In the genomic region with DNA sequence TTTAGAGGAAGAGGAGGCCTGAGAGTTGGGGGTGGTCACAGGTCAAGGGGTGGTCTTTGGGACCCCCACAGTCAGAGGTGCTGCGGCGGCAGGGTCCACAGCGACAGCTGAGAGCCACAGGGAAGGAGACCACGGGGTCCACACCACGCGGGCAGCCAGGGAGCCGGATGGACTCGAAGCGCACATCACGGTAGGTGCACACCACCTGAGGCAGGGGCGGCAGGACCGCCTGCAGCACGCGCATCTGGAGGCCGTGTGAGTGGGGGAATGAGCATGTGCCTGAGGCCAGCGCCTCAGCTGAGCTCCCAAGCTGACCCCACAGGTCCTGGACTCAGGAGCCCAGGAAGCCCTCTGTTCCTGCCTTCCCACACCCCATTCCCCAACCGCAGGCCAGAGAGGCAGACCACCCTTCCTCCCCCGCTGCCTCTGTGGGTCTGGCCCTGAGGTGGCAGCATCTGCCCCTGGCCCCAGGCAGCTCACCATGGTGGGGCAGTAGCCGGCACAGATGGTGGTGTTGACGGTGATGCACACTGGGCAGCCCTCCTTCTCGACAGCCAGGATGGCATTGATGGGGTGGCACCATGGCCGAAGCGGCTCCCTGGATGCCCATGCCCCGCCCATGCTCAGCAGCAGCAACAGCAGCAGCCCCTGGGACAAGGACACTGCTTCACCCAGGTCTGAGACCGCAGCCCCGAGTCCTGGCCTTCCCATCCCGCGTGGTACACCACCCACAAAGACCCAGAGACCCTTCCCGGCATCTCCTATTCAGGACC, we compare ENCODE assay signal across 39 cellular contexts. TPM values are rescaled to one million over a fixed set of nuclear protein-coding genes. Genes with fewer than 3 reads are reported as not detected.
"Had no signal": no experiment of that assay in that cellular context is flagged by ENCODE, and none has a peak within 500 bp of the region (broad histone marks: within the 10 kb centered on the region; RNA-seq: fewer than 3 reads in every experiment).

No MANE protein-coding gene starts in this region.

- H3K4me3 Mint-ChIP-seq: activated naive CD4-positive, alpha-beta T cell treated with anti-CD3 and anti-CD28 coated beads for 36 hours; activated naive CD8-positive, alpha-beta T cell treated with anti-CD3 and anti-CD28 coated beads for 36 hours; neural progenitor cell; stimulated activated naive CD8-positive, alpha-beta T cell treated with anti-CD3 and anti-CD28 coated beads, Interleukin-15, Interleukin-2, amounts not matched to agents 100 ng/mL and 50 ng/mL, for 24 hours had no signal

- H3K27me3 ChIP-seq: adrenal gland, body of pancreas, uterus had no signal

- DNase-seq: activated CD4-positive, alpha-beta T cell treated with anti-CD3 and anti-CD28 coated beads for 48 hours; activated CD4-positive, alpha-beta T cell treated with anti-CD3 and anti-CD28 coated beads, Interleukin-2, amount 50 U/mL, for 48 hours; activated CD8-positive, alpha-beta memory T cell treated with anti-CD3 and anti-CD28 coated beads, Interleukin-2, amount 50 U/mL, for 4 hours; activated effector memory CD4-positive, alpha-beta T cell treated with anti-CD3 and anti-CD28 coated beads, Interleukin-2, amount 50 U/mL, for 16 hours; activated naive CD4-positive, alpha-beta T cell treated with anti-CD3 and anti-CD28 coated beads for 36 hours; activated naive CD8-positive, alpha-beta T cell treated with anti-CD3 and anti-CD28 coated beads for 36 hours; activated T-cell treated with anti-CD3 and anti-CD28 coated beads, Interleukin-2, amount 50 U/mL, for 1 hour; adrenal gland; aorta; body of pancreas; cerebellar nuclear complex; dorsolateral prefrontal cortex; effector memory CD8-positive, alpha-beta T cell; erythroblast; left colon; mammary epithelial cell; naive B cell; posterior cingulate gyrus; spleen; T-helper 17 cell; T1000; uterus; WERI-Rb-1 had no signal

- H3K9me3 ChIP-seq: adrenal gland, body of pancreas, gastroesophageal sphincter, spleen, uterus had no signal

- H3K9ac ChIP-seq: neural progenitor cell had no signal

- H3K27ac ChIP-seq: adrenal gland, body of pancreas, coronary artery, dorsolateral prefrontal cortex, gastroesophageal sphincter, hepatocyte, neural progenitor cell, uterus had no signal

- H3K4me3 ChIP-seq: adrenal gland, body of pancreas, coronary artery, dorsolateral prefrontal cortex, gastroesophageal sphincter, hepatocyte, neural progenitor cell, uterus had no signal

- FAIRE-seq: keratinocyte had no signal

- H3K9me3 Mint-ChIP-seq: activated naive CD4-positive, alpha-beta T cell treated with anti-CD3 and anti-CD28 coated beads for 36 hours; activated naive CD8-positive, alpha-beta T cell treated with anti-CD3 and anti-CD28 coated beads for 36 hours; activated T-helper 1 cell treated with anti-CD3 and anti-CD28 coated beads, Interleukin-12 subunit alpha, Interleukin-12 subunit beta, Interleukin-2, Interleukin-4 antibody, amounts not matched to agents 30 ng/mL and 10 ng/mL and 1 ng/mL, durations not matched to agents 14 hours and 24 hours and 36 hours; effector memory CD8-positive, alpha-beta T cell; mesothelial cell of epicardium; naive B cell; stimulated activated naive CD8-positive, alpha-beta T cell treated with anti-CD3 and anti-CD28 coated beads, Interleukin-15, Interleukin-2, amounts not matched to agents 100 ng/mL and 50 ng/mL, for 24 hours; type B pancreatic cell had no signal

- H3K36me3 ChIP-seq: neural progenitor cell, uterus had no signal

- H3K4me2 ChIP-seq: hepatocyte, neural progenitor cell had no signal

- H2AFZ ChIP-seq: hepatocyte, neural progenitor cell had no signal

- H3K27ac Mint-ChIP-seq: activated naive CD4-positive, alpha-beta T cell treated with anti-CD3 and anti-CD28 coated beads for 36 hours; activated naive CD8-positive, alpha-beta T cell treated with anti-CD3 and anti-CD28 coated beads for 36 hours; mesothelial cell of epicardium; neural progenitor cell; stimulated activated naive CD8-positive, alpha-beta T cell treated with anti-CD3 and anti-CD28 coated beads, Interleukin-15, Interleukin-2, amounts not matched to agents 100 ng/mL and 50 ng/mL, for 24 hours; T-helper 17 cell; type B pancreatic cell had no signal

- H3K36me3 Mint-ChIP-seq: naive B cell had no signal

- H3K79me2 ChIP-seq: hepatocyte had no signal

- ATAC-seq: activated CD4-positive, CD25-positive, alpha-beta regulatory T cell treated with anti-CD3 and anti-CD28 coated beads, Interleukin-2, amount 50 U/mL, for 24 hours; body of pancreas; effector memory CD8-positive, alpha-beta T cell; gastroesophageal sphincter; left colon; right cardiac atrium; T-helper 17 cell had no signal

RNA-seq across cellular contexts. Expression of a gene that starts 0.6 kb away (rescaled TPM):
- total RNA-seq: activated CD8-positive, alpha-beta memory T cell treated with anti-CD3 and anti-CD28 coated beads for 36 hours; activated naive CD4-positive, alpha-beta T cell treated with anti-CD3 and anti-CD28 coated beads for 36 hours; activated naive CD8-positive, alpha-beta T cell treated with anti-CD3 and anti-CD28 coated beads for 36 hours; activated T-helper 1 cell treated with anti-CD3 and anti-CD28 coated beads, Interleukin-12 subunit alpha, Interleukin-12 subunit beta, Interleukin-2, Interleukin-4 antibody, amounts not matched to agents 30 ng/mL and 10 ng/mL and 1 ng/mL, durations not matched to agents 14 hours and 24 hours and 36 hours; gastroesophageal sphincter; hepatocyte; left colon; liver; mesothelial cell of epicardium; omental fat pad; right cardiac atrium; subcutaneous adipose tissue; T-helper 17 cell; uterus had no signal
- polyA plus RNA-seq: hepatocyte, keratinocyte, liver, mammary epithelial cell, right cardiac atrium had no signal

RNA-seq across cellular contexts. Expression of a gene that starts 7.9 kb away (rescaled TPM):
- total RNA-seq: activated CD8-positive, alpha-beta memory T cell treated with anti-CD3 and anti-CD28 coated beads for 36 hours; activated naive CD4-positive, alpha-beta T cell treated with anti-CD3 and anti-CD28 coated beads for 36 hours; activated naive CD8-positive, alpha-beta T cell treated with anti-CD3 and anti-CD28 coated beads for 36 hours; activated T-helper 1 cell treated with anti-CD3 and anti-CD28 coated beads, Interleukin-12 subunit alpha, Interleukin-12 subunit beta, Interleukin-2, Interleukin-4 antibody, amounts not matched to agents 30 ng/mL and 10 ng/mL and 1 ng/mL, durations not matched to agents 14 hours and 24 hours and 36 hours; adrenal gland; aorta; body of pancreas; dorsolateral prefrontal cortex; gastroesophageal sphincter; left colon; liver; mammary epithelial cell; mesothelial cell of epicardium; omental fat pad; right cardiac atrium; spleen; subcutaneous adipose tissue; T-helper 17 cell; uterus had no signal
- polyA plus RNA-seq: adrenal gland, aorta, hepatocyte, keratinocyte, liver, mammary epithelial cell, right cardiac atrium, spleen had no signal

RNA-seq across cellular contexts. Expression of a gene that starts 15.4 kb away (rescaled TPM):
- total RNA-seq: activated CD8-positive, alpha-beta memory T cell treated with anti-CD3 and anti-CD28 coated beads for 36 hours; activated naive CD4-positive, alpha-beta T cell treated with anti-CD3 and anti-CD28 coated beads for 36 hours; activated naive CD8-positive, alpha-beta T cell treated with anti-CD3 and anti-CD28 coated beads for 36 hours; activated T-helper 1 cell treated with anti-CD3 and anti-CD28 coated beads, Interleukin-12 subunit alpha, Interleukin-12 subunit beta, Interleukin-2, Interleukin-4 antibody, amounts not matched to agents 30 ng/mL and 10 ng/mL and 1 ng/mL, durations not matched to agents 14 hours and 24 hours and 36 hours; adrenal gland; aorta; body of pancreas; gastroesophageal sphincter; hepatocyte; left colon; liver; mammary epithelial cell; omental fat pad; right cardiac atrium; spleen; subcutaneous adipose tissue; T-helper 17 cell; uterus had no signal
- polyA plus RNA-seq: adrenal gland, hepatocyte, keratinocyte, liver, mammary epithelial cell, right cardiac atrium, spleen had no signal

RNA-seq across cellular contexts. Expression of a gene that starts 20.4 kb away (rescaled TPM):
- total RNA-seq: activated CD8-positive, alpha-beta memory T cell treated with anti-CD3 and anti-CD28 coated beads for 36 hours; activated naive CD4-positive, alpha-beta T cell treated with anti-CD3 and anti-CD28 coated beads for 36 hours; activated naive CD8-positive, alpha-beta T cell treated with anti-CD3 and anti-CD28 coated beads for 36 hours; activated T-helper 1 cell treated with anti-CD3 and anti-CD28 coated beads, Interleukin-12 subunit alpha, Interleukin-12 subunit beta, Interleukin-2, Interleukin-4 antibody, amounts not matched to agents 30 ng/mL and 10 ng/mL and 1 ng/mL, durations not matched to agents 14 hours and 24 hours and 36 hours; aorta; body of pancreas; dorsolateral prefrontal cortex; gastroesophageal sphincter; hepatocyte; left colon; liver; mammary epithelial cell; mesothelial cell of epicardium; omental fat pad; right cardiac atrium; spleen; subcutaneous adipose tissue; T-helper 17 cell; uterus had no signal
- polyA plus RNA-seq: adrenal gland, aorta, keratinocyte, liver, mammary epithelial cell, right cardiac atrium, thymus had no signal
